Comparison of ENCODE assay signal across 2 cellular contexts in the genomic region with DNA sequence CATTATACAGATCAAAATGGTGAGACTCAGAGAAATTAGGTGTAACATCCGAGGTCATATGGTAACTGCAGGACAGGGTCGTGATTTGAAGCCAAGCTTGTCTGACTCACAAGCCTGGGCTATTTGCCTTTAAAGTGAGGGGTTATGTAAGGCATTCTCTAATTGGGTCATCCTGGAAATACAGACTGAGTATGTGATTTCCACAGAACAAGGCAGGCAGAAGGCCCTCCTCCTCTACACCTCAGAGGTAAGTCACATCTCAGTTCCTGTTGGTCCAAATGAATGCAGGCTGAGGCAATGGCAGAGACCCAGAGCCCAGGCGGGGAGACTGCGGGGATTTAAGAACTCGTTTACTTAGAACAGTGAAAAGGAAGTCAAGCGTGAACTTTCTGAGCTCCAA.
TF ChIP-seq lines count a peak whose summit lies in the region.

No MANE protein-coding gene starts in this region.

TF ChIP-seq in WTC11, 78 proteins besides CTCF, POLR2A, EP300 and RAD21 (continued from another document):
- TF ChIP-seq ZNF138 (CRISPR knock-in tag; conservative IDR thresholded peaks at IDR 0.05) (no peak), E2F4 (CRISPR knock-in tag; IDR thresholded peaks at IDR 0.05; ENCODE audit: borderline replicate concordance, low read depth) (no peak), FOXP1 (CRISPR knock-in tag; IDR thresholded peaks at IDR 0.05; ENCODE audit: borderline replicate concordance) (no peak), ZNF671 (CRISPR knock-in tag; IDR thresholded peaks at IDR 0.05) (no peak), IRF1 (CRISPR knock-in tag; IDR thresholded peaks at IDR 0.05) (no peak), GRHL2 (CRISPR knock-in tag; IDR thresholded peaks at IDR 0.05; ENCODE audit: insufficient replicate concordance, severe bottlenecking) (no peak)
- TF ChIP-seq, protein P1, sequence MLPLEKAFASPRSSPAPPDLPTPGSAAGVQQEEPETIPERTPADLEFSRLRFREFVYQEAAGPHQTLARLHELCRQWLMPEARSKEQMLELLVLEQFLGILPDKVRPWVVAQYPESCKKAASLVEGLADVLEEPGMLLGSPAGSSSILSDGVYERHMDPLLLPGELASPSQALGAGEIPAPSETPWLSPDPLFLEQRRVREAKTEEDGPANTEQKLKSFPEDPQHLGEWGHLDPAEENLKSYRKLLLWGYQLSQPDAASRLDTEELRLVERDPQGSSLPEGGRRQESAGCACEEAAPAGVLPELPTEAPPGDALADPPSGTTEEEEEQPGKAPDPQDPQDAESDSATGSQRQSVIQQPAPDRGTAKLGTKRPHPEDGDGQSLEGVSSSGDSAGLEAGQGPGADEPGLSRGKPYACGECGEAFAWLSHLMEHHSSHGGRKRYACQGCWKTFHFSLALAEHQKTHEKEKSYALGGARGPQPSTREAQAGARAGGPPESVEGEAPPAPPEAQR (CRISPR knock-in tag; IDR thresholded peaks at IDR 0.05): no peak

TF ChIP-seq in GM23338, 12 proteins besides CTCF, POLR2A, EP300 and RAD21 (continued from another document):
- TF ChIP-seq, protein P2, sequence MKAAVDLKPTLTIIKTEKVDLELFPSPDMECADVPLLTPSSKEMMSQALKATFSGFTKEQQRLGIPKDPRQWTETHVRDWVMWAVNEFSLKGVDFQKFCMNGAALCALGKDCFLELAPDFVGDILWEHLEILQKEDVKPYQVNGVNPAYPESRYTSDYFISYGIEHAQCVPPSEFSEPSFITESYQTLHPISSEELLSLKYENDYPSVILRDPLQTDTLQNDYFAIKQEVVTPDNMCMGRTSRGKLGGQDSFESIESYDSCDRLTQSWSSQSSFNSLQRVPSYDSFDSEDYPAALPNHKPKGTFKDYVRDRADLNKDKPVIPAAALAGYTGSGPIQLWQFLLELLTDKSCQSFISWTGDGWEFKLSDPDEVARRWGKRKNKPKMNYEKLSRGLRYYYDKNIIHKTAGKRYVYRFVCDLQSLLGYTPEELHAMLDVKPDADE (IDR thresholded peaks at IDR 0.05): no peak
- TF ChIP-seq CREB1 (CRISPR knock-in tag; IDR thresholded peaks at IDR 0.05; ENCODE audit: low read depth): no peak
